ENCODE assay signal across 15 cellular contexts in the genomic region with DNA sequence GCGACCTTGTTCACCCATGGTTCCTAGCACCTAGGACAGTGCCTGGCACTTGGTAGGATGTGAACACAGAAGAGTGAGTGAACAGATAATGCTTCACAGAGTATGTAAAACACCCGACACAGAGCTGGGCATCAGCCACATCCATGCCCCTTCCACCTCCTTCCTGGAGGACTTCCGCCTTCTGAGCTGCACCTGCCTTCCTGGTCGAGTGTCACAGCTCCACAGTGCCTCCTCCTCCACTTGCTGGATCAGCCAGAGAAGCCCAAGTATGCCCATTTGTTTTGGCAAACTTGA. TPM values are rescaled to one million over a fixed set of nuclear protein-coding genes. Genes with fewer than 3 reads are reported as not detected.
DNase-seq lines count a peak whose midpoint lies in the region; ATAC-seq and TF ChIP-seq lines count a peak whose summit lies in the region.
"Had no signal": no experiment of that assay in that cellular context is flagged by ENCODE, and none has a peak within 500 bp of the region (broad histone marks: within the 10 kb centered on the region; RNA-seq: fewer than 3 reads in every experiment).

No MANE protein-coding gene starts in this region.

- H3K27me3 Mint-ChIP-seq in endothelial cell (ENCODE audit: unreplicated experiment): peaks cover 5% of the 10 kb centered on the region

- H3K27ac Mint-ChIP-seq in endothelial cell (ENCODE audit: unreplicated experiment): peak overlapping the region; percentile 28
- H3K27ac Mint-ChIP-seq: CD14-positive monocyte; CD8-positive, alpha-beta T cell had no signal

- no peaks in the 10 kb centered on the region for H3K4me1 Mint-ChIP-seq in endothelial cell (ENCODE audit: unreplicated experiment)

- no peak for TF ChIP-seq EP300 in Ishikawa (IDR thresholded peaks at IDR 0.05; ENCODE audit: borderline replicate concordance)

- H3K9me3 Mint-ChIP-seq in endothelial cell (ENCODE audit: unreplicated experiment): no peaks in the 10 kb centered on the region
- H3K9me3 Mint-ChIP-seq: CD14-positive monocyte; CD8-positive, alpha-beta T cell had no signal

- TF ChIP-seq CTCF in endothelial cell (IDR thresholded peaks at IDR 0.05; ENCODE audit: unreplicated experiment): no peak

- TF ChIP-seq RAD21 in Ishikawa (IDR thresholded peaks at IDR 0.05; ENCODE audit: low read depth): no peak

- DNase-seq in cardiac septum (ENCODE audit: low spot score) (peak; percentile 70), left cardiac atrium (no peak), endothelial cell (ENCODE audit: low spot score) (no peak), NCI-H146 (lab: John Stamatoyannopoulos, UW) (no peak), inferior parietal cortex (ENCODE audit: extremely low spot score) (no peak), NCI-H2081 (lab: John Stamatoyannopoulos, UW) (no peak)
- DNase-seq: BE2C; CD8-positive, alpha-beta T cell; GM23248; H7; IMR-90 had no signal

- peaks cover 6% of the 10 kb centered on the region for H3K36me3 Mint-ChIP-seq in endothelial cell (ENCODE audit: low read depth, unreplicated experiment)
- H3K36me3 Mint-ChIP-seq: CD14-positive monocyte; CD8-positive, alpha-beta T cell had no signal

- intact Hi-C loops in cardiac septum (cut with DNase I) (no loop called here), left cardiac atrium (cut with DNase I) (no loop called here)

- ATAC-seq in left cardiac atrium: no peak
- ATAC-seq: A549; CD8-positive, alpha-beta T cell; GM12878 had no signal

- no peak overlapping the region for H3K4me3 Mint-ChIP-seq in endothelial cell (ENCODE audit: unreplicated experiment)
- H3K4me3 Mint-ChIP-seq: CD14-positive monocyte; CD8-positive, alpha-beta T cell had no signal

TF ChIP-seq in Ishikawa, 13 proteins besides CTCF, POLR2A, EP300 and RAD21:
- TF ChIP-seq EGR1 (IDR thresholded peaks at IDR 0.05): no peak
- TF ChIP-seq REST (IDR thresholded peaks at IDR 0.05; ENCODE audit: low read depth): peak; percentile 64
- no peak for TF ChIP-seq TAF1 (IDR thresholded peaks at IDR 0.05; ENCODE audit: low read depth)

RNA-seq across cellular contexts. Expression of gene PRDM11, which starts 20.1 kb away (rescaled TPM):
- total RNA-seq in cardiac septum: 20.7 TPM
- total RNA-seq in left cardiac atrium: 10 to 100 TPM; 16.1 to 16.3 TPM
- total RNA-seq in endothelial cell (ENCODE audit: unreplicated experiment): 16.0 TPM
